In the genomic region with DNA sequence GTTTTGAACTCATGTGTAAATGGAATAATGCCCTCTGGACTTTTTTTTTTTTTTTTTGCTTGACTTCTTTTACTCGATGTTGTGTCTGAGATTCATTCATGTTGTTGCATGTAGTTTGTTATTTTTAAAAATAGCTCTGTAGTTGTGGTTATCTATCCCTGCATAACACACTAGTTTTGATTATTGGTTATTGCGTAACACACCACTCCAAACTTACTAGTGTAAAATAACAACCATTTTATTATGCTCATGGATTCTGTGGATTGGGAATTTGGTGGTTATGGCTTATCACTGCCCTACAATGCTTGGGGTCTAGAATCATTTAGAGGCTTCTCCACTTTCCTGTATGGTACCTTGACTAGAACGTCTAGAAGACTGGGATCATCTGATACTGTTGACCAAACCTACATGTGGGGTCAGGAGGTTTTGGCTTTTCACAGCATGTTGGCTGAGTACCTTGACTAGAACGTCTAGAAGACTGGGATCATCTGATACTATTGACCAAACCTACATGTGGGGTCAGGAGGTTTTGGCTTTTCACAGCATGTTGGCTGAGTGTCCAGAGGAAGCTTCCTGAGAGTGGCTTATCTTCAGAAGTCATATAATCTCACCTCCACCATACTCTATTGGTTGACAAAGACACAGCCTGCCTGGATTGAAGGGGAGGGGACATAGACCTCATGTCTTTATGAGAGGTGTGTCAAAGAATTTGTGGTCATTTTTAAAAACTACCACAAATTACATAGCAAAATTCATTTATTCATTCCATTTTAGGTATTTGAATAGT, we compare ENCODE assay signal across 28 cellular contexts.
"Had no signal": no experiment of that assay in that cellular context is flagged by ENCODE, and none has a peak within 500 bp of the region (broad histone marks: within the 10 kb centered on the region; RNA-seq: fewer than 3 reads in every experiment).

No MANE protein-coding gene starts in this region.

- DNase-seq: activated CD4-positive, alpha-beta memory T cell treated with anti-CD3 and anti-CD28 coated beads for 36 hours; activated CD4-positive, alpha-beta T cell treated with anti-CD3 and anti-CD28 coated beads, Interleukin-2, amount 10 ng/mL, durations not matched to agents 24 days and 14 days; activated CD4-positive, CD25-positive, alpha-beta regulatory T cell treated with anti-CD3 and anti-CD28 coated beads, Interleukin-2, amount 50 U/mL, for 72 hours; activated gamma-delta T cell treated with Interleukin-2 at 50 U/mL for 16 hours; activated naive CD4-positive, alpha-beta T cell treated with anti-CD3 and anti-CD28 coated beads, Interleukin-2, amount 50 U/mL, for 16 hours; activated naive CD8-positive, alpha-beta T cell treated with anti-CD3 and anti-CD28 coated beads, Interleukin-2, amount 10 ng/mL, durations not matched to agents 7 days and 5 days; activated T-cell treated with anti-CD3 and anti-CD28 coated beads for 4 hours; activated T-cell treated with anti-CD3 and anti-CD28 coated beads, Interleukin-2, amount 50 U/mL, for 72 hours; adrenal gland; anterior cingulate cortex; caudate nucleus; colonic mucosa; MM.1S; NCI-H1105; NCI-H1436; NCI-H1694 treated with DMSO at 0.1 percent for 48 hours; NCI-H2029 treated with DMSO at 0.1 percent for 48 hours; NCI-H345; NCI-H510A; NCI-H526 treated with DMSO at 0.1 percent for 48 hours; NCI-H82; RPMI8226 had no signal

- H3K27me3 ChIP-seq: adrenal gland, breast epithelium, colonic mucosa, SJSA1 had no signal

- FAIRE-seq: TTC549 had no signal

- ATAC-seq: activated T-cell treated with anti-CD3 and anti-CD28 coated beads, Interleukin-2, amount 50 U/mL, for 72 hours; Panc1; Right ventricle myocardium inferior; SK-N-SH treated with all-trans-retinoic acid at 6 μM for 48 hours had no signal

- H3K9me3 ChIP-seq: adrenal gland, breast epithelium, colonic mucosa, SJSA1 had no signal

- H3K27ac ChIP-seq: adrenal gland, breast epithelium, colonic mucosa, SJSA1 had no signal

- H3K4me3 ChIP-seq: adrenal gland, breast epithelium, colonic mucosa, SJSA1 had no signal

- H3K4me1 ChIP-seq: adrenal gland, breast epithelium, colonic mucosa had no signal

- H3K36me3 ChIP-seq: adrenal gland, breast epithelium, colonic mucosa had no signal
